Comparison of ENCODE assay signal across 10 cellular contexts in genomic region chr20:44326391-44327159, GRCh38. TPM values are rescaled to one million over a fixed set of nuclear protein-coding genes. Genes with fewer than 3 reads are reported as not detected.
DNase-seq lines count a peak whose midpoint lies in the region; ATAC-seq and TF ChIP-seq lines count a peak whose summit lies in the region.
"Had no signal": no experiment of that assay in that cellular context is flagged by ENCODE, and none has a peak within 500 bp of the region (broad histone marks: within the 10 kb centered on the region; RNA-seq: fewer than 3 reads in every experiment).

No MANE protein-coding gene starts in this region.

- H3K4me1 Mint-ChIP-seq in neural progenitor cell: peaks cover 11% of the 10 kb centered on the region
- H3K4me1 Mint-ChIP-seq: brain had no signal

- 0 out of 2 replicates have a peak, but pooled peaks have one; percentile 9 for TF ChIP-seq CTCF in BJ (IDR thresholded peaks at IDR 0.05; ENCODE audit: insufficient read depth, low read depth, low read length)
- TF ChIP-seq CTCF in neural progenitor cell (IDR thresholded peaks at IDR 0.05): no peak

- peak overlapping the region; percentile 34 for H2AFZ ChIP-seq in neural progenitor cell (replicated peaks)

- POLR2A ChIA-PET in BJ (lab: Charles Lee): no interaction called here

- H3K4me1 ChIP-seq in SJCRH30 (peaks cover 28% of the 10 kb centered on the region), neural progenitor cell (peaks cover 14% of the 10 kb centered on the region)

- H3K4me2 ChIP-seq in neural progenitor cell: peak overlapping the region; percentile 72

- no peak overlapping the region for H3K9ac ChIP-seq in neural progenitor cell

- no peaks in the 10 kb centered on the region for H3K79me2 ChIP-seq in neural progenitor cell (ENCODE audit: low read depth)

- peak overlapping the region; percentile 68 for H3K27ac ChIP-seq in SJCRH30
- no peak overlapping the region for H3K27ac ChIP-seq in neural progenitor cell

- H3K36me3 ChIP-seq in BJ (ENCODE audit: control insufficient read depth, insufficient read depth, low read length) (no peaks in the 10 kb centered on the region), SJCRH30 (no peaks in the 10 kb centered on the region), neural progenitor cell (no peaks in the 10 kb centered on the region), MG63 (no peaks in the 10 kb centered on the region)

- H3K27me3 ChIP-seq in BJ (ENCODE audit: control insufficient read depth, insufficient read depth, low read length) (peaks cover 2% of the 10 kb centered on the region; the same call in 1 of the 2 replicates), SJCRH30 (peaks cover 3% of the 10 kb centered on the region; the same call in 1 of the 2 replicates), neural progenitor cell (peaks cover 20% of the 10 kb centered on the region), MG63 (no peaks in the 10 kb centered on the region)

- H4K20me1 ChIP-seq in neural progenitor cell (ENCODE audit: low read depth): no peaks in the 10 kb centered on the region

- H3K4me3 ChIP-seq in BJ (ENCODE audit: low read depth, low read length): peak overlapping the region; percentile 20
- peak overlapping the region; percentile 45 for H3K4me3 ChIP-seq in SJCRH30
- peak overlapping the region; percentile 33 for H3K4me3 ChIP-seq in neural progenitor cell
- no peak overlapping the region for H3K4me3 ChIP-seq in MG63

- CTCF ChIA-PET in BJ (lab: Yijun Ruan, JAX): interaction anchor here (4.7 kb wide), 1 partner anchor 16 kb away, joined by 28 read pairs; the partner anchor contains the start of gene FITM2

- no peak overlapping the region for H3K4me3 Mint-ChIP-seq in neural progenitor cell
- H3K4me3 Mint-ChIP-seq: brain had no signal

- peaks cover 5% of the 10 kb centered on the region for H3K9me3 Mint-ChIP-seq in neural progenitor cell

- no peak for ATAC-seq in GM19452 (IDR thresholded peaks at IDR 0.05; ENCODE audit: unreplicated experiment)
- no peak for ATAC-seq in HG03280 (IDR thresholded peaks at IDR 0.05; ENCODE audit: unreplicated experiment)

- no peaks in the 10 kb centered on the region for H3K36me3 Mint-ChIP-seq in neural progenitor cell
- H3K36me3 Mint-ChIP-seq: brain had no signal

- H3K9me3 ChIP-seq in SJCRH30 (replicated peaks) (no peaks in the 10 kb centered on the region), neural progenitor cell (ENCODE audit: low read depth) (no peaks in the 10 kb centered on the region), MG63 (no peaks in the 10 kb centered on the region)

- H3K27ac Mint-ChIP-seq in neural progenitor cell: no peak overlapping the region
- H3K27ac Mint-ChIP-seq: brain had no signal

- peaks cover 11% of the 10 kb centered on the region for H3F3A ChIP-seq in neural progenitor cell (ENCODE audit: low read depth)

- DNase-seq in BJ (ENCODE audit: low read depth) (no peak), SJCRH30 (peak; percentile 67 to 72), ecto neural progenitor cell (ENCODE audit: low spot score) (peak; percentile 69), neural progenitor cell (ENCODE audit: low spot score) (peak; percentile 63), MG63 (no peak), DMS114 treated with DMSO at 0.1 percent for 48 hours (lab: John Stamatoyannopoulos, UW; ENCODE audit: unreplicated experiment) (no peak)
- DNase-seq: DND-41 had no signal

- peaks cover 10% of the 10 kb centered on the region for H3K27me3 Mint-ChIP-seq in neural progenitor cell (ENCODE audit: insufficient read depth, low read depth)

RNA-seq across cellular contexts. Expression of gene R3HDML, which starts 10.3 kb away (rescaled TPM):
- not detected in 2 replicates for polyA plus RNA-seq in BJ (2011; rRNA removed)
- not detected in 2 replicates for polyA minus RNA-seq in BJ (2011; rRNA and poly(A)+ RNA removed)
- total RNA-seq in SJCRH30 (2014; rRNA removed; shearing (Covaris generic)): not detected in 2 replicates
- not detected in 2 replicates for total RNA-seq in neural progenitor cell (ENCODE audit: low replicate concordance)
- not detected in 2 replicates for total RNA-seq in MG63 (2014; rRNA removed; shearing (Covaris generic); ENCODE audit: low replicate concordance)

RNA-seq across cellular contexts. Expression of gene FITM2, which starts 15.6 kb away (rescaled TPM):
- polyA plus RNA-seq in BJ (2011; rRNA removed): 3.8 and 6.7 TPM in 2 replicates
- 4.1 and 6.3 TPM in 2 replicates for polyA minus RNA-seq in BJ (2011; rRNA and poly(A)+ RNA removed)
- 5.7 and 5.8 TPM in 2 replicates for total RNA-seq in SJCRH30 (2014; rRNA removed; shearing (Covaris generic))
- total RNA-seq in neural progenitor cell (ENCODE audit: low replicate concordance): 1.4 and 1.9 TPM in 2 replicates
- total RNA-seq in MG63 (2014; rRNA removed; shearing (Covaris generic); ENCODE audit: low replicate concordance): 4.8 and 7.6 TPM in 2 replicates

RNA-seq across cellular contexts. Expression of gene HNF4A, which starts 28.9 kb away (rescaled TPM):
- 0.04 TPM in 1 of 2 replicates, not detected in the other for polyA plus RNA-seq in BJ (2011; rRNA removed)
- not detected in 2 replicates for polyA minus RNA-seq in BJ (2011; rRNA and poly(A)+ RNA removed)
- total RNA-seq in SJCRH30 (2014; rRNA removed; shearing (Covaris generic)): not detected in 2 replicates
- 0.68 and 1.6 TPM in 2 replicates for total RNA-seq in neural progenitor cell (ENCODE audit: low replicate concordance)
- not detected in 2 replicates for total RNA-seq in MG63 (2014; rRNA removed; shearing (Covaris generic); ENCODE audit: low replicate concordance)

Comparison
In these comparisons a context has a peak if more than half of its experiments do, and no peak if none do; other contexts are left out.
1. DNase-seq: peak in SJCRH30 (2 of 2), ecto neural progenitor cell (single experiment) and neural progenitor cell (single experiment); none in BJ (single experiment), MG63 (single experiment) and DMS114 treated with DMSO at 0.1 percent for 48 hours (single experiment).